8 cellular contexts compared by ENCODE assay signal in the genomic region with DNA sequence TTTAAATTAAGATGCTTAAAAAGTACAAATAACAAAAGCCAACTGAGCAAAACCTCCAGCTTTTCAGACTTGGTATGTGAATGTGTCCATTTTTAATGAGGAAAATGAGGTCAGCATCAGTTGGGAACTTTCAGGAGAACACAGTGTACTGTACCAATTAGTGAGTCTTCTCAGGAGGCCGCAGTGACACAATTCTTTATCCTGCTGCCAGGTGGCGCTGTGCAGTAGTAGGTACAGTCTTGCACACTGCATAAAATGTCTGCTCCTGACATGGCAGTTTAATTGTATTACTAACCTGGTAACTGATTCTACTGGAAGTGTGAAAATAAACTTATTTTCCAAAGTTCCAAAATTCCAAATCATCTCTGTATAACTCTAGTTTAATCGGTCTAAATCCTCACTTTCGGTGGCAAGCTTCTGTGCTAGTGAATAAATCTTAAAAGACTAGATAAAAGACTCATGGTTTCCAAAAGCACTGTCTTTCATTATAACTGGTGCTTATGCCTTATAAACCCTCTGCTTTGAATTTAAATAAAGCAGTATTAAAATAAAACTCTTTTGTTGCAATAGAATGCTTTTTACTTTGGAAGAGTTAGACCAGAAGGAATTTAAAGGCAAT.
DNase-seq lines count a peak whose midpoint lies in the region; ATAC-seq and TF ChIP-seq lines count a peak whose summit lies in the region.

No MANE protein-coding gene starts in this region.

- peak; percentile 99 for ATAC-seq in GM19397 (IDR thresholded peaks at IDR 0.05; ENCODE audit: unreplicated experiment)
- ATAC-seq in HG03442 (IDR thresholded peaks at IDR 0.05; ENCODE audit: unreplicated experiment), result peak; percentile 98
- ATAC-seq in right lobe of liver, result peak; percentile 95 to 99 (median 98)

- DNase-seq in COLO668 (lab: John Stamatoyannopoulos, UW; ENCODE audit: unreplicated experiment), result peak; percentile 67
- DNase-seq in NCI-H446 (lab: John Stamatoyannopoulos, UW), result peak; percentile 38 to 82
- peak; percentile 15 to 44 for DNase-seq in activated CD4-positive, alpha-beta T cell treated with anti-CD3 and anti-CD28 coated beads for 24 hours (ENCODE audit: low read depth in 2 of 2)
- DNase-seq in colonic mucosa, result peak; percentile 54
- DNase-seq in right lobe of liver, result peak; percentile 51 to 73 (median 68)
- peak; percentile 17 to 32 (median 32) for DNase-seq in stimulated activated CD4-positive, alpha-beta T cell treated with anti-CD3 and anti-CD28 coated beads, TNF-alpha, amount 100 ng/mL, for 48 hours (ENCODE audit: low read depth in 3 of 3)

- TF ChIP-seq CTCF in colonic mucosa (IDR thresholded peaks at IDR 0.05), result peak; percentile 81
- peak; percentile 71 to 83 (median 81) for TF ChIP-seq CTCF in right lobe of liver (IDR thresholded peaks at IDR 0.05)

- H3K4me3 ChIP-seq in colonic mucosa, result no peak overlapping the region
- H3K4me3 ChIP-seq in right lobe of liver, result no peak overlapping the region

- H3K27ac ChIP-seq in colonic mucosa (no peak overlapping the region), right lobe of liver (no peak overlapping the region)

- intact Hi-C loops in colonic mucosa (cut with DNase I) (loop anchor here (5.0 kb wide), 2 partner anchors 1349 to 1624 kb away; no protein-coding TSS in a partner anchor), right lobe of liver (cut with DNase I) (no loop called here)

- H3K36me3 ChIP-seq in colonic mucosa (no peaks in the 10 kb centered on the region), right lobe of liver (no peaks in the 10 kb centered on the region)

- H3K9me3 ChIP-seq in colonic mucosa, result no peaks in the 10 kb centered on the region
- H3K9me3 ChIP-seq in right lobe of liver, result no peaks in the 10 kb centered on the region

- H3K27me3 ChIP-seq in colonic mucosa (no peaks in the 10 kb centered on the region), right lobe of liver (no peaks in the 10 kb centered on the region)

- no peak for TF ChIP-seq POLR2A in right lobe of liver (IDR thresholded peaks at IDR 0.05)

- H3K4me1 ChIP-seq in colonic mucosa (no peaks in the 10 kb centered on the region), right lobe of liver (no peaks in the 10 kb centered on the region)

- 34% methylated on average over 4 of the region's 4 CpGs for WGBS in right lobe of liver (ENCODE audit: insufficient coverage, low coverage, low lambda C conversion rate, missing lambda C conversion rate)

- no peak overlapping the region for H3K9ac ChIP-seq in colonic mucosa (ENCODE audit: low read depth in 2 of 2, low read length in 2 of 2)
